ENCODE assay signal across 8 cellular contexts in the genomic region with DNA sequence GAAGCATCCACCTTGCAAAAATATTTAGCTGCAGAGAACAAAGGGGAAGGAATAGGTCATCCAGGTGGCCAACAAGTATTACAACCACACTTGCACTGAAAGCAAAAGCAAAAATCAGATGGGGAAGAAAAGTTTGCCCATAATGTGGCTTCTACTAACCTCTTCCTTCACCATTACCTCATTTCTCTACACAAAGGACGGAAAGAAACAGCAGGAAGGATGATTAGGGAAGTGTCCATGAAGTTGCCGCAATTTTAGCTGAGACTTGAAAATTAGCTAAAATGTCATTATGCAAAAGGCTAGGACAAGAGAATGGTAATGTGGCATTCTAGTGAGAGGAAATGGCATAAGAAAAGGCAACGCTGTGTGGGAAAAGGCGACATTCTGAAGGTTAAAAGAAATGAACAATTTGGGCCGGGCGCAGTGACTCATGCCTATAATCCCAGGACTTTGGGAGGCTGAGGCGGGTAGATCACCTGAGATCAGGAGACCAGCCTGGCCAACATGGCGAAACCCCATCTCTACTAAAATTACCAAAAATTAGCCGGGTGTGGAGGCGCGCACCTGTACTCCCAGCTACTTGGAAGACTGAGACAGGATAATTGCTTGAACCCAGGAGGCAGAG. TPM values are rescaled to one million over a fixed set of nuclear protein-coding genes. Genes with fewer than 3 reads are reported as not detected.
DNase-seq lines count a peak whose midpoint lies in the region; ATAC-seq, FAIRE-seq and TF ChIP-seq lines count a peak whose summit lies in the region.

No MANE protein-coding gene starts in this region.

- no peaks in the 10 kb centered on the region for H3K27me3 ChIP-seq in CD8-positive, alpha-beta T cell (ENCODE audit: insufficient read depth, low read length)
- H3K27me3 ChIP-seq in small intestine (ENCODE audit: control insufficient read depth in 2 of 2, insufficient read depth in 2 of 2, low read length in 2 of 2), result no peaks in the 10 kb centered on the region

- peak overlapping the region; percentile 46 for H3K4me3 Mint-ChIP-seq in CD8-positive, alpha-beta T cell
- H3K4me3 Mint-ChIP-seq in activated CD8-positive, alpha-beta T cell treated with anti-CD3 and anti-CD28 coated beads for 36 hours, result peak overlapping the region; percentile 50
- no peak overlapping the region for H3K4me3 Mint-ChIP-seq in mesothelial cell of epicardium

- H3K9me3 ChIP-seq in CD8-positive, alpha-beta T cell (ENCODE audit: low read length), result no peaks in the 10 kb centered on the region
- H3K9me3 ChIP-seq in HEK293 (ENCODE audit: control insufficient read depth, insufficient read depth, low read depth, low read length) (no peaks in the 10 kb centered on the region), small intestine (ENCODE audit: control insufficient read depth, low read depth) (no peaks in the 10 kb centered on the region)

- H3K27ac ChIP-seq in CD8-positive, alpha-beta T cell (ENCODE audit: low read depth, low read length), result no peak overlapping the region
- 0 out of 2 replicates have a peak overlapping the region, but pooled peaks have one; percentile 29 for H3K27ac ChIP-seq in HEK293 (ENCODE audit: extremely low read depth, low read depth, low read length)
- no peak overlapping the region for H3K27ac ChIP-seq in small intestine (ENCODE audit: low read depth in 1 of 2, low read length in 1 of 2)

- H3K27ac Mint-ChIP-seq in CD8-positive, alpha-beta T cell, result peak overlapping the region; percentile 70
- peak overlapping the region; percentile 89 for H3K27ac Mint-ChIP-seq in activated CD8-positive, alpha-beta T cell treated with anti-CD3 and anti-CD28 coated beads for 36 hours
- H3K27ac Mint-ChIP-seq in mesothelial cell of epicardium, result peak overlapping the region; percentile 28

- H3K36me3 ChIP-seq in CD8-positive, alpha-beta T cell (ENCODE audit: insufficient read depth, low read length), result no peaks in the 10 kb centered on the region
- H3K36me3 ChIP-seq in HEK293 (ENCODE audit: control insufficient read depth in 2 of 2, insufficient read depth in 1 of 2, low read length in 2 of 2) (peaks cover 0 to 5% of the 10 kb centered on the region in 2 experiments; a peak in 1 of 3 replicates), small intestine (ENCODE audit: control insufficient read depth in 2 of 2, insufficient read depth in 2 of 2, low read length in 2 of 2) (peaks cover 0 to 1% of the 10 kb centered on the region in 2 donors)

- 78 to 88% (median 82%) methylated on average over 11 of the region's 11 CpGs for WGBS in small intestine, 3 donors

- intact Hi-C loops in CD8-positive, alpha-beta T cell (cut with DNase I, micrococcal nuclease), result no loop called here
- intact Hi-C loops in activated CD8-positive, alpha-beta T cell treated with anti-CD3 and anti-CD28 coated beads for 36 hours (cut with micrococcal nuclease), result loop anchor here (5.0 kb wide), 1 partner anchor 57 kb away; no protein-coding TSS in a partner anchor

- no peak for DNase-seq in CD8-positive, alpha-beta T cell
- no peak for DNase-seq in activated CD8-positive, alpha-beta T cell treated with anti-CD3 and anti-CD28 coated beads for 36 hours
- no peak for DNase-seq in mesothelial cell of epicardium (ENCODE audit: low spot score in 2 of 2, unreplicated experiment in 2 of 2)
- DNase-seq in small intestine, result no peak
- DNase-seq in retina, result no peak

- TF ChIP-seq CTCF in CD8-positive, alpha-beta T cell (IDR thresholded peaks at IDR 0.05), result no peak
- TF ChIP-seq CTCF in HEK293 (tag by site-specific recombination; IDR thresholded peaks at IDR 0.05), result no peak
- TF ChIP-seq CTCF in activated CD8-positive, alpha-beta T cell treated with anti-CD3 and anti-CD28 coated beads for 36 hours (IDR thresholded peaks at IDR 0.05), result no peak
- TF ChIP-seq CTCF in mesothelial cell of epicardium (IDR thresholded peaks at IDR 0.05; ENCODE audit: unreplicated experiment), result no peak

- FAIRE-seq in small intestine (lab: Jason Lieb, UNC), result no peak

- H3K36me3 Mint-ChIP-seq in CD8-positive, alpha-beta T cell, result peaks cover 18% of the 10 kb centered on the region
- H3K36me3 Mint-ChIP-seq in activated CD8-positive, alpha-beta T cell treated with anti-CD3 and anti-CD28 coated beads for 36 hours (ENCODE audit: low read depth), result peaks cover 17% of the 10 kb centered on the region
- H3K36me3 Mint-ChIP-seq in mesothelial cell of epicardium, result no peaks in the 10 kb centered on the region

- H3K4me1 Mint-ChIP-seq in CD8-positive, alpha-beta T cell (ENCODE audit: low read depth), result peaks cover 94% of the 10 kb centered on the region
- H3K4me1 Mint-ChIP-seq in activated CD8-positive, alpha-beta T cell treated with anti-CD3 and anti-CD28 coated beads for 36 hours (ENCODE audit: low read depth), result peaks cover 86% of the 10 kb centered on the region
- H3K4me1 Mint-ChIP-seq in mesothelial cell of epicardium, result peaks cover 45% of the 10 kb centered on the region

- peaks cover 84% of the 10 kb centered on the region for H3K4me1 ChIP-seq in CD8-positive, alpha-beta T cell (ENCODE audit: insufficient read depth, low read length)
- H3K4me1 ChIP-seq in HEK293 (ENCODE audit: control insufficient read depth, insufficient read depth, low read length) (peaks cover 51% of the 10 kb centered on the region), small intestine (ENCODE audit: control insufficient read depth in 2 of 2, insufficient read depth in 1 of 2, low read depth in 1 of 2, low read length in 1 of 2) (peaks cover 4 to 16% of the 10 kb centered on the region in 2 donors)

- POLR2A ChIA-PET in CD8-positive, alpha-beta T cell (lab: Charles Lee), result interaction anchor here (0.7 kb wide), 2 partner anchors 8 to 14 kb away, joined by 3 to 4 read pairs; a partner anchor contains a TSS
- POLR2A ChIA-PET in HEK293 (lab: Yijun Ruan, JAX), result interaction anchor here (0.6 kb wide), 2 partner anchors 34 to 37 kb away, joined by 3 read pairs; no protein-coding TSS in a partner anchor
- POLR2A ChIA-PET in activated CD8-positive, alpha-beta T cell treated with anti-CD3 and anti-CD28 coated beads for 36 hours (lab: Charles Lee), result interaction anchor here (0.7 to 1.7 kb wide), 8 partner anchors 10 to 129 kb away, joined by 3 to 6 read pairs (median 4); a partner anchor contains a TSS

- no peaks in the 10 kb centered on the region for H3K27me3 Mint-ChIP-seq in CD8-positive, alpha-beta T cell (ENCODE audit: low read depth)
- no peaks in the 10 kb centered on the region for H3K27me3 Mint-ChIP-seq in activated CD8-positive, alpha-beta T cell treated with anti-CD3 and anti-CD28 coated beads for 36 hours
- H3K27me3 Mint-ChIP-seq in mesothelial cell of epicardium (ENCODE audit: low read depth), result no peaks in the 10 kb centered on the region

- CTCF ChIA-PET in CD8-positive, alpha-beta T cell (lab: Charles Lee), result interaction anchor here (0.7 to 3.6 kb wide), 5 partner anchors 7 to 95 kb away, joined by 3 to 11 read pairs (median 4); a partner anchor contains a TSS
- CTCF ChIA-PET in HEK293 (lab: Yijun Ruan, JAX), result interaction anchor here (0.6 to 1.3 kb wide), 6 partner anchors 13 to 136 kb away, joined by 3 to 6 read pairs (median 4); a partner anchor contains a TSS
- CTCF ChIA-PET in activated CD8-positive, alpha-beta T cell treated with anti-CD3 and anti-CD28 coated beads for 36 hours (lab: Charles Lee), result interaction anchor here (1.1 to 3.6 kb wide), 4 partner anchors 7 to 136 kb away, joined by 3 to 24 read pairs (median 14); a partner anchor contains a TSS

- no peak overlapping the region for H3K4me3 ChIP-seq in CD8-positive, alpha-beta T cell (ENCODE audit: low read depth, low read length)
- H3K4me3 ChIP-seq in HEK293 (ENCODE audit: low read depth, low read length) (no peak overlapping the region), small intestine (ENCODE audit: low read depth in 1 of 2, low read length in 2 of 2) (no peak overlapping the region)

- ATAC-seq in CD8-positive, alpha-beta T cell, result no peak
- ATAC-seq in activated CD8-positive, alpha-beta T cell treated with anti-CD3 and anti-CD28 coated beads for 36 hours, result peak; percentile 61
- ATAC-seq in GM21737 (IDR thresholded peaks at IDR 0.05; ENCODE audit: unreplicated experiment), result no peak
- no peak for ATAC-seq in HG02571 (IDR thresholded peaks at IDR 0.05; ENCODE audit: unreplicated experiment)

- H3K9me3 Mint-ChIP-seq in CD8-positive, alpha-beta T cell, result no peaks in the 10 kb centered on the region
- no peaks in the 10 kb centered on the region for H3K9me3 Mint-ChIP-seq in activated CD8-positive, alpha-beta T cell treated with anti-CD3 and anti-CD28 coated beads for 36 hours
- H3K9me3 Mint-ChIP-seq in mesothelial cell of epicardium, result no peaks in the 10 kb centered on the region

TF ChIP-seq in HEK293, 187 proteins besides CTCF, POLR2A, EP300 and RAD21 (continues in another document):
- TF ChIP-seq, protein P1, sequence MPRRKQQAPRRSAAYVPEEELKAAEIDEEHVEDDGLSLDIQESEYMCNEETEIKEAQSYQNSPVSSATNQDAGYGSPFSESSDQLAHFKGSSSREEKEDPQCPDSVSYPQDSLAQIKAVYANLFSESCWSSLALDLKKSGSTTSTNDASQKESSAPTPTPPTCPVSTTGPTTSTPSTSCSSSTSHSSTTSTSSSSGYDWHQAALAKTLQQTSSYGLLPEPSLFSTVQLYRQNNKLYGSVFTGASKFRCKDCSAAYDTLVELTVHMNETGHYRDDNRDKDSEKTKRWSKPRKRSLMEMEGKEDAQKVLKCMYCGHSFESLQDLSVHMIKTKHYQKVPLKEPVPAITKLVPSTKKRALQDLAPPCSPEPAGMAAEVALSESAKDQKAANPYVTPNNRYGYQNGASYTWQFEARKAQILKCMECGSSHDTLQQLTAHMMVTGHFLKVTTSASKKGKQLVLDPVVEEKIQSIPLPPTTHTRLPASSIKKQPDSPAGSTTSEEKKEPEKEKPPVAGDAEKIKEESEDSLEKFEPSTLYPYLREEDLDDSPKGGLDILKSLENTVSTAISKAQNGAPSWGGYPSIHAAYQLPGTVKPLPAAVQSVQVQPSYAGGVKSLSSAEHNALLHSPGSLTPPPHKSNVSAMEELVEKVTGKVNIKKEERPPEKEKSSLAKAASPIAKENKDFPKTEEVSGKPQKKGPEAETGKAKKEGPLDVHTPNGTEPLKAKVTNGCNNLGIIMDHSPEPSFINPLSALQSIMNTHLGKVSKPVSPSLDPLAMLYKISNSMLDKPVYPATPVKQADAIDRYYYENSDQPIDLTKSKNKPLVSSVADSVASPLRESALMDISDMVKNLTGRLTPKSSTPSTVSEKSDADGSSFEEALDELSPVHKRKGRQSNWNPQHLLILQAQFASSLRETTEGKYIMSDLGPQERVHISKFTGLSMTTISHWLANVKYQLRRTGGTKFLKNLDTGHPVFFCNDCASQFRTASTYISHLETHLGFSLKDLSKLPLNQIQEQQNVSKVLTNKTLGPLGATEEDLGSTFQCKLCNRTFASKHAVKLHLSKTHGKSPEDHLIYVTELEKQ (tag by site-specific recombination; IDR thresholded peaks at IDR 0.05; ENCODE audit: borderline replicate concordance), result no peak
- no peak for TF ChIP-seq ZFHX2 (tag by site-specific recombination; conservative IDR thresholded peaks at IDR 0.05)
- no peak for TF ChIP-seq ZNF16 (tag by site-specific recombination; IDR thresholded peaks at IDR 0.05; ENCODE audit: low read depth)
- no peak for TF ChIP-seq SCRT1 (tag by site-specific recombination; IDR thresholded peaks at IDR 0.05; ENCODE audit: borderline replicate concordance)

RNA-seq across cellular contexts. Expression of a gene that starts 13.7 kb away (rescaled TPM):
- total RNA-seq in CD8-positive, alpha-beta T cell, result 100 to 1,000 TPM; 150 to 152 TPM
- total RNA-seq in activated CD8-positive, alpha-beta T cell treated with anti-CD3 and anti-CD28 coated beads for 36 hours, result 10 to 100 TPM; 54.4 to 55.3 TPM
- total RNA-seq in mesothelial cell of epicardium, result 185 to 189 TPM (median 189 TPM) in 3 replicates
- 10 to 100 TPM; 12.7 to 24.2 (median 16.2) TPM for polyA plus RNA-seq in small intestine

Comparison
In these comparisons a context has a peak if more than half of its experiments do, and no peak if none do; other contexts are left out.
1. H3K27ac Mint-ChIP-seq: peak in every context shown above with its lines; median percentile 89 in activated CD8-positive, alpha-beta T cell treated with anti-CD3 and anti-CD28 coated beads for 36 hours; 70 in CD8-positive, alpha-beta T cell; 28 in mesothelial cell of epicardium.